In genomic region chr18:76494541-76495403, GRCh38 we compare ENCODE assay signal across 8 cellular contexts. TPM values are rescaled to one million over a fixed set of nuclear protein-coding genes. Genes with fewer than 3 reads are reported as not detected.
DNase-seq lines count a peak whose midpoint lies in the region; ATAC-seq and TF ChIP-seq lines count a peak whose summit lies in the region.

ZNF516 (minus strand) TSS chr18:76495242; CDS start chr18:76443054, 52,188 bp downstream.

- peaks cover 1 to 2% of the 10 kb centered on the region in 2 donors for H3K4me1 ChIP-seq in lung (ENCODE audit: control insufficient read depth in 2 of 2, insufficient read depth in 2 of 2, low read length in 2 of 2)
- peaks cover 8% of the 10 kb centered on the region for H3K4me1 ChIP-seq in testis

- H3K27ac Mint-ChIP-seq in Calu3 (ENCODE audit: unreplicated experiment): peak within 1 kb of the TSS; percentile 91

- H3K4me1 Mint-ChIP-seq in Calu3 (ENCODE audit: low read depth, unreplicated experiment): peaks cover 18% of the 10 kb centered on the region

- no peaks in the 10 kb centered on the region for H3K9me3 Mint-ChIP-seq in Calu3 (ENCODE audit: low read depth, unreplicated experiment)

- CTCF ChIA-PET in Calu3 (lab: Charles Lee): interaction anchor here (0.6 kb wide), 3 partner anchors 10 to 19 kb away, joined by 3 to 4 read pairs (median 3); no protein-coding TSS in a partner anchor

- H3K27me3 ChIP-seq in lung (ENCODE audit: control insufficient read depth, insufficient read depth) (no peaks in the 10 kb centered on the region), testis (no peaks in the 10 kb centered on the region)

- H3K27ac ChIP-seq in lung (ENCODE audit: low read depth in 1 of 2, low read length in 1 of 2) (peak within 1 kb of the TSS; percentile 64 to 78), testis (peak within 1 kb of the TSS; percentile 91 to 98)

- no peaks in the 10 kb centered on the region for H3K27me3 Mint-ChIP-seq in Calu3 (ENCODE audit: unreplicated experiment)

- WGBS in lung, 2 donors: 0 to 1% methylated on average over 58 to 108 of the region's 108 CpGs
- WGBS in testis, 2 donors: 0 to 1% methylated on average over 16 to 43 of the region's 108 CpGs

- TF ChIP-seq CTCF in Calu3 (IDR thresholded peaks at IDR 0.05; ENCODE audit: unreplicated experiment): no peak
- no peak for TF ChIP-seq CTCF in lung (IDR thresholded peaks at IDR 0.05; ENCODE audit: control extremely low read depth, extremely low read depth)
- TF ChIP-seq CTCF in testis (IDR thresholded peaks at IDR 0.05): no peak

- no peak for TF ChIP-seq POLR2A in testis (IDR thresholded peaks at IDR 0.05)

- peaks cover 62% of the 10 kb centered on the region for H3K36me3 Mint-ChIP-seq in Calu3 (ENCODE audit: insufficient read depth, unreplicated experiment)

- no TSS peak for BruUV-seq in Calu3 (replicated peaks; lab: Mats Ljungman, UMichigan)

- ATAC-seq in HG02798 (IDR thresholded peaks at IDR 0.05; ENCODE audit: poor library complexity, unreplicated experiment) (peak; percentile 14), lung (ENCODE audit: insufficient read depth, low FRiP score) (no peak), HG03097 (IDR thresholded peaks at IDR 0.05; ENCODE audit: low FRiP score, unreplicated experiment) (no peak)

- peak within 1 kb of the TSS; percentile 89 for H3K4me3 Mint-ChIP-seq in Calu3 (ENCODE audit: low read depth, unreplicated experiment)

- H3K4me3 ChIP-seq in lung (peak within 1 kb of the TSS; percentile 45), testis (peak within 1 kb of the TSS; percentile 78 to 92)

- no peaks in the 10 kb centered on the region for H3K9me3 ChIP-seq in lung (ENCODE audit: control insufficient read depth in 2 of 2, insufficient read depth in 1 of 2, low read length in 1 of 2)
- H3K9me3 ChIP-seq in testis: no peaks in the 10 kb centered on the region

- intact Hi-C loops in Calu3 (cut with micrococcal nuclease; ENCODE audit: unreplicated experiment) (loop anchor here (2.0 to 5.0 kb wide), 4 partner anchors 42 to 128 kb away; no protein-coding TSS in a partner anchor), testis (cut with DNase I; ENCODE audit: low total_unique reads) (no loop called here)

- H3K36me3 ChIP-seq in lung (ENCODE audit: control insufficient read depth in 2 of 2, insufficient read depth in 2 of 2, low read length in 2 of 2) (no peaks in the 10 kb centered on the region), testis (ENCODE audit: low read depth, missing control alignments) (no peaks in the 10 kb centered on the region)

- DNase-seq in Calu3 (no peak), RPMI8226 (peak; percentile 68), ecto neural progenitor cell (ENCODE audit: low spot score) (peak; percentile 71), lung (ENCODE audit: low spot score) (no peak), testis (peak; percentile 65)
- no peak for DNase-seq in effector CD4-positive, alpha-beta T cell

RNA-seq across cellular contexts. Expression of gene ZNF516, which starts in this region (rescaled TPM):
- total RNA-seq in Calu3 (2022) (41.6 and 44.2 TPM in 2 replicates), lung (10 to 100 TPM; 44.3 to 45.4 TPM), testis (100 to 1,000 TPM; 189 to 212 TPM)
- polyA plus RNA-seq in lung (1 to 10 TPM; 7.7 to 8.4 TPM), testis (ENCODE audit: insufficient read depth, low read depth, low replicate concordance) (79.0 TPM)

Comparison
In these comparisons a context has a peak if more than half of its experiments do, and no peak if none do; other contexts are left out.
1. DNase-seq: peak in RPMI8226 (single experiment), ecto neural progenitor cell (single experiment) and testis (single experiment); none in Calu3 (single experiment), lung (single experiment) and effector CD4-positive, alpha-beta T cell (single experiment).